8 cellular contexts compared by ENCODE assay signal in the genomic region with DNA sequence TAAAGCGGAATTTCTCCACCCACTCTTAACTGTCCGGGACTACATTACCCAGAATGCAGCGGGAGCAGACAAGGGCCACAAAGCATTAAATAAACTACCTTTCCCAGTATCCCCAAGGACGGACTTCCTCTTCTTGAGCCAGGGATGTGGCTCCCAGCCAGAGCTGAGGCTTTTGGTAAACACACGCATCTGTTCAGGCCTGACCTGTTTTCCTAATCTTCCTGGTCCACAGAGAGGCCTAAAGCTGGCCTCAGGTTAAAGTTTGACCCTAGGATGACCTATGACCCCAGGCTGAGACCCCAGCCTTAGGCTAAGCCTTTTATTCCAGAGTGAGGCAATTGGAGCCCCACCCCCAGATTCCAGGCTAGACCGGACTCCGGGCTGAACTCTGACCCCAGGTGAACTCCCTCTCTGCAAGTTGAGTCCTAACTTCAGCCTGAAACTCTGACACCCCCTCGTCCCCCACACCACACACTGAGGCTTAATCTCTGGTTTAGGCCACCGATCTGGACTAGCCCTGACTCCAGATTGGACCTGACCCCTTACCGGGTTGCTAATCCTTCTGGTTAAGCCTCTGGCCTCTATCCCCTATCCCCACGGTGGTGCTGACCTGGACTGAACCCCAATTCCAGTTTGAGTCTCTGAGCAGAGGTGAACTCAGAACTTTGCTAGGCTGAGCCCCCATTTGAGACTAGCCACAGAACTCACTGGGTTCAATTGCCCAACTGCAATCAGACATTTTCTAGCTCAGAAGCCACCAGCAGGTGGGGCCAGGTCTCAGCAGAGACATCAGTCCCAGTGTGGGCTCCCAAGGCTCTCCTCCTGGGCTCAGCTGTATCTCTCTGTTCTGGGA. TPM values are rescaled to one million over a fixed set of nuclear protein-coding genes. Genes with fewer than 3 reads are reported as not detected.
DNase-seq lines count a peak whose midpoint lies in the region; ATAC-seq and TF ChIP-seq lines count a peak whose summit lies in the region.

No MANE protein-coding gene starts in this region.

- H3K27ac ChIP-seq in AG04450 (ENCODE audit: low read depth, low read length) (peak overlapping the region; percentile 33), body of pancreas (peak overlapping the region; percentile 86 to 95 (median 93)), spleen (peak overlapping the region; percentile 84 to 99 (median 96))

- CTCF ChIA-PET in AG04450 (lab: Charles Lee): interaction anchor here (0.6 to 2.7 kb wide), 6 partner anchors 10 to 830 kb away, joined by 3 to 33 read pairs (median 4); no protein-coding TSS in a partner anchor

- POLR2A ChIA-PET in AG04450 (lab: Yijun Ruan, JAX): interaction anchor here (0.6 to 1.2 kb wide), 6 partner anchors 15 to 331 kb away, joined by 3 to 5 read pairs (median 4); a partner anchor contains a TSS

- peaks cover 0 to 2% of the 10 kb centered on the region in 2 donors for H3K36me3 ChIP-seq in body of pancreas (replicated peaks in 1 of 2; ENCODE audit: insufficient read depth in 1 of 2, low read depth in 2 of 2)
- peaks cover 0 to 32% (median 9%) of the 10 kb centered on the region in 6 donors for H3K36me3 ChIP-seq in spleen

- H3K9me3 ChIP-seq in AG04450 (ENCODE audit: control insufficient read depth, insufficient read depth, low read length) (no peaks in the 10 kb centered on the region; the same call in 1 of the 2 replicates), body of pancreas (no peaks in the 10 kb centered on the region), spleen (no peaks in the 10 kb centered on the region)

- intact Hi-C loops in body of pancreas (cut with DNase I) (no loop called here), spleen (cut with DNase I; ENCODE audit: low total_unique reads) (loop anchor here (5.0 kb wide), 1 partner anchor 124 kb away; no protein-coding TSS in a partner anchor)

- no peak for TF ChIP-seq POLR2A in body of pancreas (IDR thresholded peaks at IDR 0.05)
- no peak for TF ChIP-seq POLR2A in spleen (IDR thresholded peaks at IDR 0.05)

- ATAC-seq in GM18517 (IDR thresholded peaks at IDR 0.05; ENCODE audit: unreplicated experiment): peak; percentile 10
- ATAC-seq in body of pancreas: peak; percentile 20
- ATAC-seq in HG03442 (IDR thresholded peaks at IDR 0.05; ENCODE audit: unreplicated experiment): no peak

- H3K4me3 ChIP-seq in AG04450 (ENCODE audit: low read depth, low read length): no peak overlapping the region
- H3K4me3 ChIP-seq in body of pancreas: no peak overlapping the region
- peak overlapping the region in 5 of 8 donors; percentile 15 to 90 (median 78) for H3K4me3 ChIP-seq in spleen

- TF ChIP-seq CTCF in AG04450 (IDR thresholded peaks at IDR 0.05; ENCODE audit: low read depth, low read length) (peak; percentile 72), body of pancreas (IDR thresholded peaks at IDR 0.05) (peak; percentile 27 to 77 (median 67)), spleen (IDR thresholded peaks at IDR 0.05 in 8 of 11, conservative IDR thresholded peaks at IDR 0.05 in 3 of 11) (peak; percentile 44 to 77 (median 70))

- WGBS in body of pancreas, 2 donors: 0 to 12% methylated on average over 5 to 11 of the region's 11 CpGs
- 17 to 31% (median 21%) methylated on average over 11 of the region's 11 CpGs for WGBS in spleen, 5 donors

- DNase-seq in AG04450 (ENCODE audit: low read depth, low spot score): peak; percentile 51
- peak; percentile 45 for DNase-seq in NCI-H146 (lab: John Stamatoyannopoulos, UW)
- peak; percentile 81 for DNase-seq in UCSD-AML1 (lab: John Stamatoyannopoulos, UW; ENCODE audit: unreplicated experiment)
- DNase-seq in body of pancreas: peak; percentile 99 to 100 (median 100)
- peak; percentile 66 for DNase-seq in inferior parietal cortex (ENCODE audit: extremely low spot score)
- DNase-seq in spleen: peak; percentile 92

- H3K27me3 ChIP-seq in AG04450 (ENCODE audit: control insufficient read depth, insufficient read depth, low read length) (no peaks in the 10 kb centered on the region), body of pancreas (no peaks in the 10 kb centered on the region), spleen (replicated peaks in 1 of 7) (peaks cover 0 to 15% (median 0%) of the 10 kb centered on the region in 7 donors)

- H3K4me1 ChIP-seq in body of pancreas (peaks cover 43% of the 10 kb centered on the region), spleen (peaks cover 20 to 86% (median 63%) of the 10 kb centered on the region in 6 donors)

RNA-seq across cellular contexts. Expression of a gene that starts 0.7 kb away (rescaled TPM):
- 34.5 and 50.8 TPM in 2 replicates for polyA plus RNA-seq in AG04450 (2011; rRNA removed)
- polyA minus RNA-seq in AG04450 (2011; rRNA and poly(A)+ RNA removed): 52.0 and 63.3 TPM in 2 replicates
- total RNA-seq in body of pancreas: 10 to 100 TPM; 68.2 to 75.8 TPM
- total RNA-seq in spleen: 10 to 100 TPM; 35.4 to 75.0 (median 56.0) TPM
- 100 to 1,000 TPM in 1 of 3 donors, 10 to 100 TPM in 2; 66.9 to 102 (median 91.8) TPM for polyA plus RNA-seq in spleen

RNA-seq across cellular contexts. Expression of a gene that starts 1.4 kb away (rescaled TPM):
- 27.6 and 29.3 TPM in 2 replicates for polyA plus RNA-seq in AG04450 (2011; rRNA removed)
- 25.3 and 30.5 TPM in 2 replicates for polyA minus RNA-seq in AG04450 (2011; rRNA and poly(A)+ RNA removed)
- total RNA-seq in body of pancreas: 10 to 100 TPM; 23.1 to 31.9 TPM
- 10 to 100 TPM; 25.4 to 50.3 (median 32.1) TPM for total RNA-seq in spleen
- polyA plus RNA-seq in spleen: 10 to 100 TPM; 17.2 to 58.2 (median 36.1) TPM

RNA-seq across cellular contexts. Expression of a gene that starts 17.6 kb away (rescaled TPM):
- 1.6 and 1.8 TPM in 2 replicates for polyA plus RNA-seq in AG04450 (2011; rRNA removed)
- 2.0 and 5.9 TPM in 2 replicates for polyA minus RNA-seq in AG04450 (2011; rRNA and poly(A)+ RNA removed)
- 100 to 1,000 TPM; 320 to 382 TPM for total RNA-seq in body of pancreas
- 10 to 100 TPM in 4 of 7 donors, 1 to 10 TPM in 3; 5.8 to 68.1 (median 19.7) TPM for total RNA-seq in spleen
- polyA plus RNA-seq in spleen: 100 to 1,000 TPM in 1 of 3 donors, 10 to 100 TPM in 2; 31.0 to 182 (median 34.1) TPM

RNA-seq across cellular contexts. Expression of a gene that starts 29.1 kb away (rescaled TPM):
- polyA plus RNA-seq in AG04450 (2011; rRNA removed): not detected in 2 replicates
- not detected in 2 replicates for polyA minus RNA-seq in AG04450 (2011; rRNA and poly(A)+ RNA removed)
- total RNA-seq in body of pancreas: 10 to 100 TPM; 18.4 to 60.0 TPM
- total RNA-seq in spleen: 10 to 100 TPM in 5 of 7 donors, 1 to 10 TPM in 2; 7.5 to 17.1 (median 11.8) TPM
- polyA plus RNA-seq in spleen: 10 to 100 TPM in 1 of 3 donors, 1 to 10 TPM in 2; 7.6 to 10.0 (median 9.3) TPM

RNA-seq across cellular contexts. Expression of a gene that starts 34.4 kb away (rescaled TPM):
- polyA plus RNA-seq in AG04450 (2011; rRNA removed) (not detected in 2 replicates), spleen (10 to 100 TPM; 34.8 to 48.8 (median 40.9) TPM)
- not detected in 2 replicates for polyA minus RNA-seq in AG04450 (2011; rRNA and poly(A)+ RNA removed)
- total RNA-seq in body of pancreas (1 to 10 TPM; 1.3 to 5.6 TPM), spleen (100 to 1,000 TPM in 1 of 7 donors, 10 to 100 TPM in 6; 73.4 to 151 (median 90.1) TPM)

Comparison
In these comparisons a context has a peak if more than half of its experiments do, and no peak if none do; other contexts are left out.
1. DNase-seq: peak in every context shown above with its lines; median percentile 100 in body of pancreas; 92 in spleen; 81 in UCSD-AML1; 66 in inferior parietal cortex; 51 in AG04450; 45 in NCI-H146.
2. H3K27ac ChIP-seq: peak in every context shown above with its lines; median percentile 96 in spleen; 93 in body of pancreas; 33 in AG04450.
3. H3K4me3 ChIP-seq: peak in spleen (5 of 8); none in AG04450 (single experiment) and body of pancreas (0 of 2).
4. RNA of a gene that starts 17.6 kb away (total RNA-seq): 320 to 382 TPM in body of pancreas; 5.8 to 68.1 TPM in spleen; every median in the first group is over 4 times any median in the second.
5. Peak in every context shown above with its lines, with median percentiles within 50 percentile points of each other: CTCF ChIP-seq.